In the genomic region with DNA sequence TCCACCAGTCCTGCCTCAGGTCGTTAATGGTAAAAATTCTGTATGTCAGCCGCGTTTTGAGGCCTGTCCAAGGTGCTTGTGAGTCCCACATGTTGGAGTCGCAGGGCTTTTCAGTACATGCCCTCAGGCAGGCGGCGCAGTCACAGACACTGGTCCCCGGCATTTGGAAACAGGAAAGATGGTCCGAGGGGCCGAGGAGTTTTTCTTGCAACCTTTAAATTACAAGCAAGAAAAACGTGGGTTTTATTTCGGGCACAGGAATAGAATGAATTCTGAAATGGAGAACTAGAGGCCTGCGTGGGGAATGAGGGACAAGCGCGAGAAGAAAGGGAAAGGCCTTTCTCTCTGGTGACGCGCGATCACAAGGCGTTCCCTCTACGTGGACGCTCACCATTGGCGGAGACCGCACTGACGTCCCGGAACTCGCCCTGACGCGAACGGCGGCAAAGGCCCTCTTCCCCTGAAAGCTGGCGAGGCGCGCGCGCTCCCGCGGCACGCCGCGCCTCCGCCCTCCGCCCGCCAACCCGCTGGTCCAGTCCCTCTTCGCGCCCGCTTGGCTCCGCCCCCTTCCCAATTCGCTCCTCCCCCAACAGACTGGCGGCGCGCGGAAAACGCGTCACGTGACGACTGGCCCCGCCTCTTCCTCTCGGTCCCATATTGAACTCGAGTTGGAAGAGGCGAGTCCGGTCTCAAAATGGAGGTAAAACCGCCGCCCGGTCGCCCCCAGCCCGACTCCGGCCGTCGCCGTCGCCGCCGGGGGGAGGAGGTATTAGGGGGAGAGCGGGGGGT, we compare ENCODE assay signal across 1 cellular context.
A peak's percentile ranks its signal among the peaks of the same experiment; 100 is the strongest.
TF ChIP-seq lines count a peak whose summit lies in the region.

A gene (plus strand): TSS at position 689 of the 789 bp plus-strand sequence. CDS start 6 bp downstream, at position 695.

TF ChIP-seq in K562, 482 proteins besides CTCF, POLR2A, EP300 and RAD21 (continued from another document and continues in another):
- TF ChIP-seq, protein P1, sequence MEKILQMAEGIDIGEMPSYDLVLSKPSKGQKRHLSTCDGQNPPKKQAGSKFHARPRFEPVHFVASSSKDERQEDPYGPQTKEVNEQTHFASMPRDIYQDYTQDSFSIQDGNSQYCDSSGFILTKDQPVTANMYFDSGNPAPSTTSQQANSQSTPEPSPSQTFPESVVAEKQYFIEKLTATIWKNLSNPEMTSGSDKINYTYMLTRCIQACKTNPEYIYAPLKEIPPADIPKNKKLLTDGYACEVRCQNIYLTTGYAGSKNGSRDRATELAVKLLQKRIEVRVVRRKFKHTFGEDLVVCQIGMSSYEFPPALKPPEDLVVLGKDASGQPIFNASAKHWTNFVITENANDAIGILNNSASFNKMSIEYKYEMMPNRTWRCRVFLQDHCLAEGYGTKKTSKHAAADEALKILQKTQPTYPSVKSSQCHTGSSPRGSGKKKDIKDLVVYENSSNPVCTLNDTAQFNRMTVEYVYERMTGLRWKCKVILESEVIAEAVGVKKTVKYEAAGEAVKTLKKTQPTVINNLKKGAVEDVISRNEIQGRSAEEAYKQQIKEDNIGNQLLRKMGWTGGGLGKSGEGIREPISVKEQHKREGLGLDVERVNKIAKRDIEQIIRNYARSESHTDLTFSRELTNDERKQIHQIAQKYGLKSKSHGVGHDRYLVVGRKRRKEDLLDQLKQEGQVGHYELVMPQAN (IDR thresholded peaks at IDR 0.05; ENCODE audit: borderline replicate concordance) = peak; percentile 92
- peak; percentile 59 for TF ChIP-seq RBM25 (IDR thresholded peaks at IDR 0.05; ENCODE audit: low read depth, low read length, severe bottlenecking)
- no peak for TF ChIP-seq HOXB6 (CRISPR knock-in tag; IDR thresholded peaks at IDR 0.05; ENCODE audit: borderline replicate concordance)
- TF ChIP-seq, protein P2, sequence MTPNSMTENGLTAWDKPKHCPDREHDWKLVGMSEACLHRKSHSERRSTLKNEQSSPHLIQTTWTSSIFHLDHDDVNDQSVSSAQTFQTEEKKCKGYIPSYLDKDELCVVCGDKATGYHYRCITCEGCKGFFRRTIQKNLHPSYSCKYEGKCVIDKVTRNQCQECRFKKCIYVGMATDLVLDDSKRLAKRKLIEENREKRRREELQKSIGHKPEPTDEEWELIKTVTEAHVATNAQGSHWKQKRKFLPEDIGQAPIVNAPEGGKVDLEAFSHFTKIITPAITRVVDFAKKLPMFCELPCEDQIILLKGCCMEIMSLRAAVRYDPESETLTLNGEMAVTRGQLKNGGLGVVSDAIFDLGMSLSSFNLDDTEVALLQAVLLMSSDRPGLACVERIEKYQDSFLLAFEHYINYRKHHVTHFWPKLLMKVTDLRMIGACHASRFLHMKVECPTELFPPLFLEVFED (CRISPR knock-in tag; conservative IDR thresholded peaks at IDR 0.05) = peak; percentile 62; the same call in 1 of the 2 replicates
- TF ChIP-seq JUN (IDR thresholded peaks at IDR 0.05; ENCODE audit: borderline replicate concordance, low read depth, low read length) = no peak; the same call in 1 of the 2 replicates
- TF ChIP-seq JUN (CRISPR knock-in tag; IDR thresholded peaks at IDR 0.05; ENCODE audit: borderline replicate concordance) = no peak
- TF ChIP-seq FOXK2 (conservative IDR thresholded peaks at IDR 0.05 in 1 of 2, IDR thresholded peaks at IDR 0.05 in 1 of 2; ENCODE audit: low read depth in 2 of 2) = peak; percentile 69 to 77; a peak in 3 of 4 replicates
- peak; percentile 97 for TF ChIP-seq MTA1 (IDR thresholded peaks at IDR 0.05; ENCODE audit: borderline replicate concordance)
- TF ChIP-seq, protein P3, sequence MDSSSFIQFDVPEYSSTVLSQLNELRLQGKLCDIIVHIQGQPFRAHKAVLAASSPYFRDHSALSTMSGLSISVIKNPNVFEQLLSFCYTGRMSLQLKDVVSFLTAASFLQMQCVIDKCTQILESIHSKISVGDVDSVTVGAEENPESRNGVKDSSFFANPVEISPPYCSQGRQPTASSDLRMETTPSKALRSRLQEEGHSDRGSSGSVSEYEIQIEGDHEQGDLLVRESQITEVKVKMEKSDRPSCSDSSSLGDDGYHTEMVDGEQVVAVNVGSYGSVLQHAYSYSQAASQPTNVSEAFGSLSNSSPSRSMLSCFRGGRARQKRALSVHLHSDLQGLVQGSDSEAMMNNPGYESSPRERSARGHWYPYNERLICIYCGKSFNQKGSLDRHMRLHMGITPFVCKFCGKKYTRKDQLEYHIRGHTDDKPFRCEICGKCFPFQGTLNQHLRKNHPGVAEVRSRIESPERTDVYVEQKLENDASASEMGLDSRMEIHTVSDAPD (CRISPR knock-in tag; IDR thresholded peaks at IDR 0.05) = 0 out of 2 replicates have a peak, but pooled peaks have one; percentile 38
- TF ChIP-seq HMGN3 (IDR thresholded peaks at IDR 0.05; ENCODE audit: borderline replicate concordance, extremely low read depth, insufficient read length, low read depth, low read length) = peak; percentile 70
- peak; percentile 93 for TF ChIP-seq SP1 (CRISPR knock-in tag; IDR thresholded peaks at IDR 0.05)
- TF ChIP-seq LCOR (CRISPR knock-in tag; IDR thresholded peaks at IDR 0.05) = peak; percentile 86
- TF ChIP-seq, protein P4, sequence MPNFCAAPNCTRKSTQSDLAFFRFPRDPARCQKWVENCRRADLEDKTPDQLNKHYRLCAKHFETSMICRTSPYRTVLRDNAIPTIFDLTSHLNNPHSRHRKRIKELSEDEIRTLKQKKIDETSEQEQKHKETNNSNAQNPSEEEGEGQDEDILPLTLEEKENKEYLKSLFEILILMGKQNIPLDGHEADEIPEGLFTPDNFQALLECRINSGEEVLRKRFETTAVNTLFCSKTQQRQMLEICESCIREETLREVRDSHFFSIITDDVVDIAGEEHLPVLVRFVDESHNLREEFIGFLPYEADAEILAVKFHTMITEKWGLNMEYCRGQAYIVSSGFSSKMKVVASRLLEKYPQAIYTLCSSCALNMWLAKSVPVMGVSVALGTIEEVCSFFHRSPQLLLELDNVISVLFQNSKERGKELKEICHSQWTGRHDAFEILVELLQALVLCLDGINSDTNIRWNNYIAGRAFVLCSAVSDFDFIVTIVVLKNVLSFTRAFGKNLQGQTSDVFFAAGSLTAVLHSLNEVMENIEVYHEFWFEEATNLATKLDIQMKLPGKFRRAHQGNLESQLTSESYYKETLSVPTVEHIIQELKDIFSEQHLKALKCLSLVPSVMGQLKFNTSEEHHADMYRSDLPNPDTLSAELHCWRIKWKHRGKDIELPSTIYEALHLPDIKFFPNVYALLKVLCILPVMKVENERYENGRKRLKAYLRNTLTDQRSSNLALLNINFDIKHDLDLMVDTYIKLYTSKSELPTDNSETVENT (CRISPR knock-in tag; IDR thresholded peaks at IDR 0.05) = peak; percentile 20; the same call in 1 of the 2 replicates
- TF ChIP-seq ZNF431 (CRISPR knock-in tag; IDR thresholded peaks at IDR 0.05) = no peak; the same call in 1 of the 2 replicates
- peak; percentile 71; the same call in 1 of the 2 replicates for TF ChIP-seq SMAD3 (CRISPR knock-in tag; conservative IDR thresholded peaks at IDR 0.05)
- 0 out of 2 replicates have a peak, but pooled peaks have one; percentile 27 for TF ChIP-seq ERF (CRISPR knock-in tag; IDR thresholded peaks at IDR 0.05)
- TF ChIP-seq, protein P5, sequence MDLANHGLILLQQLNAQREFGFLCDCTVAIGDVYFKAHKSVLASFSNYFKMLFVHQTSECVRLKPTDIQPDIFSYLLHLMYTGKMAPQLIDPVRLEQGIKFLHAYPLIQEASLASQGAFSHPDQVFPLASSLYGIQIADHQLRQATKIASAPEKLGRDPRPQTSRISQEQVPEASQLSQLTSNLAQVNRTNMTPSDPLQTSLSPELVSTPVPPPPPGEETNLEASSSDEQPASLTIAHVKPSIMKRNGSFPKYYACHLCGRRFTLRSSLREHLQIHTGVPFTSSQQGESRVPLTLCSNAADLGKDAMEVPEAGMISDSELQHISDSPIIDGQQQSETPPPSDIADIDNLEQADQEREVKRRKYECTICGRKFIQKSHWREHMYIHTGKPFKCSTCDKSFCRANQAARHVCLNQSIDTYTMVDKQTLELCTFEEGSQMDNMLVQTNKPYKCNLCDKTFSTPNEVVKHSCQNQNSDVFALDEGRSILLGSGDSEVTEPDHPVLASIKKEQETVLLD (IDR thresholded peaks at IDR 0.05) = 0 out of 2 replicates have a peak, but pooled peaks have one; percentile 35
- TF ChIP-seq ZNF146 (CRISPR knock-in tag; IDR thresholded peaks at IDR 0.05; ENCODE audit: unreplicated experiment) = no peak
- peak; percentile 50; the same call in 1 of the 2 replicates for TF ChIP-seq TEAD4 (IDR thresholded peaks at IDR 0.05; ENCODE audit: low read length)
- no peak for TF ChIP-seq TEAD4 (CRISPR knock-in tag; IDR thresholded peaks at IDR 0.05; ENCODE audit: borderline replicate concordance)
- TF ChIP-seq ZNF707 (CRISPR knock-in tag; conservative IDR thresholded peaks at IDR 0.05) = peak; percentile 54; the same call in 1 of the 2 replicates
- TF ChIP-seq, protein P6, sequence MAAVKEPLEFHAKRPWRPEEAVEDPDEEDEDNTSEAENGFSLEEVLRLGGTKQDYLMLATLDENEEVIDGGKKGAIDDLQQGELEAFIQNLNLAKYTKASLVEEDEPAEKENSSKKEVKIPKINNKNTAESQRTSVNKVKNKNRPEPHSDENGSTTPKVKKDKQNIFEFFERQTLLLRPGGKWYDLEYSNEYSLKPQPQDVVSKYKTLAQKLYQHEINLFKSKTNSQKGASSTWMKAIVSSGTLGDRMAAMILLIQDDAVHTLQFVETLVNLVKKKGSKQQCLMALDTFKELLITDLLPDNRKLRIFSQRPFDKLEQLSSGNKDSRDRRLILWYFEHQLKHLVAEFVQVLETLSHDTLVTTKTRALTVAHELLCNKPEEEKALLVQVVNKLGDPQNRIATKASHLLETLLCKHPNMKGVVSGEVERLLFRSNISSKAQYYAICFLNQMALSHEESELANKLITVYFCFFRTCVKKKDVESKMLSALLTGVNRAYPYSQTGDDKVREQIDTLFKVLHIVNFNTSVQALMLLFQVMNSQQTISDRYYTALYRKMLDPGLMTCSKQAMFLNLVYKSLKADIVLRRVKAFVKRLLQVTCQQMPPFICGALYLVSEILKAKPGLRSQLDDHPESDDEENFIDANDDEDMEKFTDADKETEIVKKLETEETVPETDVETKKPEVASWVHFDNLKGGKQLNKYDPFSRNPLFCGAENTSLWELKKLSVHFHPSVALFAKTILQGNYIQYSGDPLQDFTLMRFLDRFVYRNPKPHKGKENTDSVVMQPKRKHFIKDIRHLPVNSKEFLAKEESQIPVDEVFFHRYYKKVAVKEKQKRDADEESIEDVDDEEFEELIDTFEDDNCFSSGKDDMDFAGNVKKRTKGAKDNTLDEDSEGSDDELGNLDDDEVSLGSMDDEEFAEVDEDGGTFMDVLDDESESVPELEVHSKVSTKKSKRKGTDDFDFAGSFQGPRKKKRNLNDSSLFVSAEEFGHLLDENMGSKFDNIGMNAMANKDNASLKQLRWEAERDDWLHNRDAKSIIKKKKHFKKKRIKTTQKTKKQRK (IDR thresholded peaks at IDR 0.05; ENCODE audit: borderline replicate concordance, low read depth, low read length) = no peak
- TF ChIP-seq, protein P7, sequence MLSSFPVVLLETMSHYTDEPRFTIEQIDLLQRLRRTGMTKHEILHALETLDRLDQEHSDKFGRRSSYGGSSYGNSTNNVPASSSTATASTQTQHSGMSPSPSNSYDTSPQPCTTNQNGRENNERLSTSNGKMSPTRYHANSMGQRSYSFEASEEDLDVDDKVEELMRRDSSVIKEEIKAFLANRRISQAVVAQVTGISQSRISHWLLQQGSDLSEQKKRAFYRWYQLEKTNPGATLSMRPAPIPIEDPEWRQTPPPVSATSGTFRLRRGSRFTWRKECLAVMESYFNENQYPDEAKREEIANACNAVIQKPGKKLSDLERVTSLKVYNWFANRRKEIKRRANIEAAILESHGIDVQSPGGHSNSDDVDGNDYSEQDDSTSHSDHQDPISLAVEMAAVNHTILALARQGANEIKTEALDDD (IDR thresholded peaks at IDR 0.05) = no peak
- no peak; the same call in 1 of the 2 replicates for TF ChIP-seq CHD2 (IDR thresholded peaks at IDR 0.05; ENCODE audit: low read depth, low read length)
- TF ChIP-seq, protein P8, sequence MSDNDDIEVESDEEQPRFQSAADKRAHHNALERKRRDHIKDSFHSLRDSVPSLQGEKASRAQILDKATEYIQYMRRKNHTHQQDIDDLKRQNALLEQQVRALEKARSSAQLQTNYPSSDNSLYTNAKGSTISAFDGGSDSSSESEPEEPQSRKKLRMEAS (CRISPR knock-in tag; IDR thresholded peaks at IDR 0.05) = peak; percentile 57; the same call in 1 of the 2 replicates
- TF ChIP-seq, protein P9, sequence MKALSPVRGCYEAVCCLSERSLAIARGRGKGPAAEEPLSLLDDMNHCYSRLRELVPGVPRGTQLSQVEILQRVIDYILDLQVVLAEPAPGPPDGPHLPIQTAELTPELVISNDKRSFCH (CRISPR knock-in tag; IDR thresholded peaks at IDR 0.05) = no peak
- TF ChIP-seq, protein P9 (tag; IDR thresholded peaks at IDR 0.05) = peak; percentile 61
- TF ChIP-seq, protein P10, sequence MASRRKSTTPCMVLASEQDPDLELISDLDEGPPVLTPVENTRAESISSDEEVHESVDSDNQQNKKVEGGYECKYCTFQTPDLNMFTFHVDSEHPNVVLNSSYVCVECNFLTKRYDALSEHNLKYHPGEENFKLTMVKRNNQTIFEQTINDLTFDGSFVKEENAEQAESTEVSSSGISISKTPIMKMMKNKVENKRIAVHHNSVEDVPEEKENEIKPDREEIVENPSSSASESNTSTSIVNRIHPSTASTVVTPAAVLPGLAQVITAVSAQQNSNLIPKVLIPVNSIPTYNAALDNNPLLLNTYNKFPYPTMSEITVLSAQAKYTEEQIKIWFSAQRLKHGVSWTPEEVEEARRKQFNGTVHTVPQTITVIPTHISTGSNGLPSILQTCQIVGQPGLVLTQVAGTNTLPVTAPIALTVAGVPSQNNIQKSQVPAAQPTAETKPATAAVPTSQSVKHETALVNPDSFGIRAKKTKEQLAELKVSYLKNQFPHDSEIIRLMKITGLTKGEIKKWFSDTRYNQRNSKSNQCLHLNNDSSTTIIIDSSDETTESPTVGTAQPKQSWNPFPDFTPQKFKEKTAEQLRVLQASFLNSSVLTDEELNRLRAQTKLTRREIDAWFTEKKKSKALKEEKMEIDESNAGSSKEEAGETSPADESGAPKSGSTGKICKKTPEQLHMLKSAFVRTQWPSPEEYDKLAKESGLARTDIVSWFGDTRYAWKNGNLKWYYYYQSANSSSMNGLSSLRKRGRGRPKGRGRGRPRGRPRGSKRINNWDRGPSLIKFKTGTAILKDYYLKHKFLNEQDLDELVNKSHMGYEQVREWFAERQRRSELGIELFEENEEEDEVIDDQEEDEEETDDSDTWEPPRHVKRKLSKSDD (conservative IDR thresholded peaks at IDR 0.05; ENCODE audit: low read length) = 0 out of 2 replicates have a peak, but pooled peaks have one; percentile 11
- TF ChIP-seq, protein P11, sequence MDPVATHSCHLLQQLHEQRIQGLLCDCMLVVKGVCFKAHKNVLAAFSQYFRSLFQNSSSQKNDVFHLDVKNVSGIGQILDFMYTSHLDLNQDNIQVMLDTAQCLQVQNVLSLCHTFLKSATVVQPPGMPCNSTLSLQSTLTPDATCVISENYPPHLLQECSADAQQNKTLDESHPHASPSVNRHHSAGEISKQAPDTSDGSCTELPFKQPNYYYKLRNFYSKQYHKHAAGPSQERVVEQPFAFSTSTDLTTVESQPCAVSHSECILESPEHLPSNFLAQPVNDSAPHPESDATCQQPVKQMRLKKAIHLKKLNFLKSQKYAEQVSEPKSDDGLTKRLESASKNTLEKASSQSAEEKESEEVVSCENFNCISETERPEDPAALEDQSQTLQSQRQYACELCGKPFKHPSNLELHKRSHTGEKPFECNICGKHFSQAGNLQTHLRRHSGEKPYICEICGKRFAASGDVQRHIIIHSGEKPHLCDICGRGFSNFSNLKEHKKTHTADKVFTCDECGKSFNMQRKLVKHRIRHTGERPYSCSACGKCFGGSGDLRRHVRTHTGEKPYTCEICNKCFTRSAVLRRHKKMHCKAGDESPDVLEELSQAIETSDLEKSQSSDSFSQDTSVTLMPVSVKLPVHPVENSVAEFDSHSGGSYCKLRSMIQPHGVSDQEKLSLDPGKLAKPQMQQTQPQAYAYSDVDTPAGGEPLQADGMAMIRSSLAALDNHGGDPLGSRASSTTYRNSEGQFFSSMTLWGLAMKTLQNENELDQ (CRISPR knock-in tag; IDR thresholded peaks at IDR 0.05; ENCODE audit: borderline replicate concordance) = peak; percentile 82; the same call in 1 of the 2 replicates
- no peak for TF ChIP-seq PRPF4 (IDR thresholded peaks at IDR 0.05; ENCODE audit: insufficient read depth, low read depth, low read length, poor library complexity, severe bottlenecking)
